In genomic region chr3:47578691-47579632, GRCh38 we compare ENCODE assay signal across 9 cellular contexts. TPM values are rescaled to one million over a fixed set of nuclear protein-coding genes. Genes with fewer than 3 reads are reported as not detected.
DNase-seq lines count a peak whose midpoint lies in the region; ATAC-seq, FAIRE-seq and TF ChIP-seq lines count a peak whose summit lies in the region.
"Had no signal": no experiment of that assay in that cellular context is flagged by ENCODE, and none has a peak within 500 bp of the region (broad histone marks: within the 10 kb centered on the region; RNA-seq: fewer than 3 reads in every experiment).

CSPG5 (minus strand) TSS chr3:47578865; CDS start chr3:47578693, 172 bp downstream.

- ATAC-seq in SK-N-SH treated with all-trans-retinoic acid at 6 μM for 48 hours: peak; percentile 10
- ATAC-seq in GM21825 (IDR thresholded peaks at IDR 0.05; ENCODE audit: unreplicated experiment): no peak

- no peak for FAIRE-seq in kidney (lab: Jason Lieb, UNC)
- FAIRE-seq: G401.6 had no signal

- H3K4me3 ChIP-seq in breast epithelium (peak within 1 kb of the TSS; percentile 52 to 86 (median 71)), kidney (ENCODE audit: low read length in 2 of 2) (peak within 1 kb of the TSS in 1 of 2 donors; percentile 35)

- no peak for TF ChIP-seq POLR2A in breast epithelium (IDR thresholded peaks at IDR 0.05)

- intact Hi-C loops in breast epithelium (cut with DNase I; ENCODE audit: low total_unique reads) (loop anchor here (2.0 kb wide), 1 partner anchor 62 kb away; no protein-coding TSS in a partner anchor), kidney (cut with DNase I) (no loop called here)

- H3K36me3 ChIP-seq in breast epithelium (no peaks in the 10 kb centered on the region), kidney (ENCODE audit: control insufficient read depth in 1 of 2, insufficient read depth in 2 of 2, low read length in 2 of 2) (no peaks in the 10 kb centered on the region)

- no peaks in the 10 kb centered on the region for H3K9me3 ChIP-seq in breast epithelium
- H3K9me3 ChIP-seq in kidney (ENCODE audit: control insufficient read depth in 1 of 2, low read length in 2 of 2): no peaks in the 10 kb centered on the region

- TF ChIP-seq CTCF in breast epithelium (IDR thresholded peaks at IDR 0.05): no peak
- no peak for TF ChIP-seq CTCF in kidney (IDR thresholded peaks at IDR 0.05; ENCODE audit: borderline replicate concordance, extremely low read depth, insufficient read depth)

- DNase-seq in NCI-H2196 (lab: John Stamatoyannopoulos, UW; ENCODE audit: unreplicated experiment) (peak; percentile 5), NCI-H2196 treated with DMSO at 0.1 percent for 48 hours (lab: John Stamatoyannopoulos, UW; ENCODE audit: unreplicated experiment) (no peak), breast epithelium (ENCODE audit: low spot score in 2 of 2) (no peak), kidney (peak; percentile 75)
- DNase-seq in stimulated activated CD4-positive, alpha-beta T cell treated with anti-CD3 and anti-CD28 coated beads, Interleukin-4, amount 100 ng/mL, for 1 hour: peak; percentile 29
- no peak for DNase-seq in NK-92 treated with Interleukin-12 subunit alpha and Interleukin-12 subunit beta, amount 100 ng/mL, for 24 hours (lab: John Stamatoyannopoulos, UW)

- H3K27ac ChIP-seq in breast epithelium: no peak within 1 kb of the TSS
- H3K27ac ChIP-seq in kidney (ENCODE audit: low read depth in 2 of 2, low read length in 2 of 2): no peak within 1 kb of the TSS

- H3K4me1 ChIP-seq in breast epithelium (peaks cover 0 to 6% of the 10 kb centered on the region in 2 donors), kidney (ENCODE audit: control insufficient read depth in 1 of 2, insufficient read depth in 1 of 2, low read depth in 1 of 2, low read length in 2 of 2) (peaks cover 0 to 4% of the 10 kb centered on the region in 2 donors)

- H3K9ac ChIP-seq in kidney (ENCODE audit: low read length in 2 of 2): no peak within 1 kb of the TSS

- H3K27me3 ChIP-seq in breast epithelium: peaks cover 6% of the 10 kb centered on the region in 2 donors

TF ChIP-seq in SK-N-SH treated with all-trans-retinoic acid at 6 μM for 48 hours, 23 proteins besides CTCF, POLR2A, EP300 and RAD21:
- TF ChIP-seq PPARA (CRISPR knock-in tag; IDR thresholded peaks at IDR 0.05; ENCODE audit: borderline replicate concordance) (no peak), OSR1 (CRISPR knock-in tag; IDR thresholded peaks at IDR 0.05) (no peak), BACH2 (CRISPR knock-in tag; IDR thresholded peaks at IDR 0.05; ENCODE audit: borderline replicate concordance) (no peak), ZFP3 (CRISPR knock-in tag; IDR thresholded peaks at IDR 0.05) (no peak), ESRRG (CRISPR knock-in tag; IDR thresholded peaks at IDR 0.05) (no peak), CREB5 (CRISPR knock-in tag; IDR thresholded peaks at IDR 0.05; ENCODE audit: low read depth) (no peak), ZNF70 (CRISPR knock-in tag; IDR thresholded peaks at IDR 0.05) (no peak), SNAI2 (CRISPR knock-in tag; IDR thresholded peaks at IDR 0.05) (no peak), TOX (CRISPR knock-in tag; IDR thresholded peaks at IDR 0.05; ENCODE audit: borderline replicate concordance) (no peak)

RNA-seq across cellular contexts. Expression of gene CSPG5, which starts in this region (rescaled TPM):
- total RNA-seq in breast epithelium (under 1 TPM; 0.44 to 0.98 (median 0.96) TPM), kidney (0.16 TPM)
- 0.67 TPM for polyA plus RNA-seq in kidney (ENCODE audit: insufficient read depth, low read depth, low replicate concordance)

Comparison
In these comparisons a context has a peak if more than half of its experiments do, and no peak if none do; other contexts are left out.
1. DNase-seq: peak in NCI-H2196 (single experiment) and stimulated activated CD4-positive, alpha-beta T cell treated with anti-CD3 and anti-CD28 coated beads, Interleukin-4, amount 100 ng/mL, for 1 hour (single experiment); none in NCI-H2196 treated with DMSO at 0.1 percent for 48 hours (single experiment), breast epithelium (0 of 2) and NK-92 treated with Interleukin-12 subunit alpha and Interleukin-12 subunit beta, amount 100 ng/mL, for 24 hours (single experiment).
2. Peak in DNase-seq in kidney; RNA of the gene not detected or under 1 TPM.